ENCODE assay signal across 21 cellular contexts in genomic region chr2:150417278-150417677, GRCh38.
"Had no signal": no experiment of that assay in that cellular context is flagged by ENCODE, and none has a peak within 500 bp of the region (broad histone marks: within the 10 kb centered on the region; RNA-seq: fewer than 3 reads in every experiment).

No MANE protein-coding gene starts in this region.

- H3K27ac Mint-ChIP-seq: activated B cell treated with CpG ODN at 0.5 μM for 24 hours; activated CD4-positive, alpha-beta memory T cell treated with anti-CD3 and anti-CD28 coated beads, Interleukin-2, amount 10 ng/mL, durations not matched to agents 7 days and 5 days; activated naive CD4-positive, alpha-beta T cell treated with anti-CD3 and anti-CD28 coated beads for 36 hours; activated naive CD8-positive, alpha-beta T cell; activated T-helper 17 cell treated with anti-CD3 and anti-CD28 coated beads, Interleukin-2, amount 50 U/mL, for 72 hours; T-helper 17 cell had no signal

- H3K4me3 Mint-ChIP-seq: activated B cell treated with CpG ODN at 0.5 μM for 24 hours; activated CD4-positive, alpha-beta memory T cell treated with anti-CD3 and anti-CD28 coated beads, Interleukin-2, amount 10 ng/mL, durations not matched to agents 7 days and 5 days; activated naive CD4-positive, alpha-beta T cell treated with anti-CD3 and anti-CD28 coated beads for 36 hours; activated naive CD8-positive, alpha-beta T cell; activated T-helper 17 cell treated with anti-CD3 and anti-CD28 coated beads, Interleukin-2, amount 50 U/mL, for 72 hours; T-helper 17 cell had no signal

- H3K36me3 ChIP-seq: brain microvascular endothelial cell, MG63 had no signal

- H3K9me3 ChIP-seq: MG63 had no signal

- H3K27ac ChIP-seq: brain microvascular endothelial cell had no signal

- H3K9me3 Mint-ChIP-seq: activated CD4-positive, alpha-beta memory T cell treated with anti-CD3 and anti-CD28 coated beads, Interleukin-2, amount 10 ng/mL, durations not matched to agents 7 days and 5 days had no signal

- H3K4me1 Mint-ChIP-seq: activated B cell treated with CpG ODN at 0.5 μM for 24 hours; activated CD4-positive, alpha-beta memory T cell treated with anti-CD3 and anti-CD28 coated beads, Interleukin-2, amount 10 ng/mL, durations not matched to agents 7 days and 5 days; activated T-helper 17 cell treated with anti-CD3 and anti-CD28 coated beads, Interleukin-2, amount 50 U/mL, for 72 hours; T-helper 17 cell had no signal

- H3K36me3 Mint-ChIP-seq: activated naive CD8-positive, alpha-beta T cell had no signal

- ATAC-seq: activated T-helper 17 cell treated with anti-CD3 and anti-CD28 coated beads, Interleukin-2, amount 50 U/mL, for 72 hours; PC-3; T-helper 17 cell had no signal

- H3K4me3 ChIP-seq: MG63 had no signal

- H3K27me3 Mint-ChIP-seq: activated B cell treated with CpG ODN at 0.5 μM for 24 hours; activated CD4-positive, alpha-beta memory T cell treated with anti-CD3 and anti-CD28 coated beads, Interleukin-2, amount 10 ng/mL, durations not matched to agents 7 days and 5 days; activated naive CD8-positive, alpha-beta T cell; T-helper 17 cell had no signal

- H3K27me3 ChIP-seq: brain microvascular endothelial cell, MG63 had no signal

- DNase-seq: activated B cell treated with CpG ODN at 0.5 μM for 24 hours; activated CD4-positive, alpha-beta memory T cell treated with anti-CD3 and anti-CD28 coated beads, Interleukin-2, amount 10 ng/mL, durations not matched to agents 7 days and 5 days; activated CD4-positive, alpha-beta T cell treated with anti-CD3 and anti-CD28 coated beads for 1 hour; activated CD4-positive, alpha-beta T cell treated with anti-CD3 and anti-CD28 coated beads, Interleukin-2, amount 50 U/mL, for 1 hour; activated gamma-delta T cell; activated naive CD4-positive, alpha-beta T cell treated with anti-CD3 and anti-CD28 coated beads for 36 hours; activated T-cell treated with anti-CD3 and anti-CD28 coated beads for 4 hours; activated T-cell treated with anti-CD3 and anti-CD28 coated beads, Interleukin-2, amount 50 U/mL, for 48 hours; brain microvascular endothelial cell; cerebellar nuclear complex; MG63; MV-4-11; NCI-H1092 treated with DMSO at 0.1 percent for 48 hours; NCI-H1436 treated with DMSO at 0.1 percent for 48 hours; NCI-H1930; NCI-H446; PC-3; T-helper 17 cell; T-helper 9 cell had no signal
